ENCODE assay signal across 18 cellular contexts in the genomic region with DNA sequence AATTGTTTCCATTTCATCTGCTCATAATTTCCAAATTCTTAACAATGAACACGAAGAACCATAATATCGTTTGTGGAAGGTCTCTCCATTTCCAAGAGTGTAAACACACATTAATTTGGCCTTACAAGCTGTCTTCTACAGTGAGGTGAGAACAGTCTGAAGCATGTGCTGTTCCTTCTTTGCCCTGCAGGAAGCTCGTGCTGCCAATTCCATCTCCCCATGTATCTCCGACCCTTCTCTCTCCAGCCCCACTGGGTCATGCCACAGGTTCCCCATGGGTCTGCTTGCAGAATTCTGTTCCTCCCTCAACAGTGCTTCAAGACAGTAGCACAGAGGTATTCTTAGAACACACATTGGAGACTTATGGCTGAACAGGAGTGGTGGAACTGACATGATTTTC.
DNase-seq lines count a peak whose midpoint lies in the region; ATAC-seq, FAIRE-seq and TF ChIP-seq lines count a peak whose summit lies in the region.
"Had no signal": no experiment of that assay in that cellular context is flagged by ENCODE, and none has a peak within 500 bp of the region (broad histone marks: within the 10 kb centered on the region; RNA-seq: fewer than 3 reads in every experiment).

No MANE protein-coding gene starts in this region.

- BruUV-seq in IMR-90 (replicated peaks; lab: Mats Ljungman, UMichigan): no TSS peak

- no peaks in the 10 kb centered on the region for H3K27me3 Mint-ChIP-seq in activated naive CD4-positive, alpha-beta T cell treated with anti-CD3 and anti-CD28 coated beads for 36 hours (ENCODE audit: low read depth)
- no peaks in the 10 kb centered on the region for H3K27me3 Mint-ChIP-seq in activated naive CD4-positive, alpha-beta T cell treated with anti-CD3 and anti-CD28 coated beads, Interleukin-2, amount 10 ng/mL, durations not matched to agents 7 days and 5 days
- H3K27me3 Mint-ChIP-seq in dendritic cell treated with granulocyte-macrophage colony-stimulating factor and Interleukin-4, amounts not matched to agents 40 ng/mL and 50 ng/mL, for 4 days: no peaks in the 10 kb centered on the region

- peak overlapping the region; percentile 42 for H3K18ac ChIP-seq in IMR-90 (ENCODE audit: low read depth, low read length)

- no peak for TF ChIP-seq POLR2A in IMR-90 (IDR thresholded peaks at IDR 0.05; ENCODE audit: low read depth, low read length)

- H2AK9ac ChIP-seq in IMR-90 (replicated peaks; ENCODE audit: low read depth, low read length, poor library complexity): peak overlapping the region; percentile 7

- H3K4me2 ChIP-seq in IMR-90 (ENCODE audit: low read depth, low read length): no peak overlapping the region
- no peak overlapping the region for H3K4me2 ChIP-seq in smooth muscle cell
- H3K4me2 ChIP-seq: SK-N-SH had no signal

- H3K36me3 Mint-ChIP-seq in activated naive CD4-positive, alpha-beta T cell treated with anti-CD3 and anti-CD28 coated beads for 36 hours (ENCODE audit: low read depth): peaks cover 42% of the 10 kb centered on the region
- peaks cover 68% of the 10 kb centered on the region for H3K36me3 Mint-ChIP-seq in activated naive CD4-positive, alpha-beta T cell treated with anti-CD3 and anti-CD28 coated beads, Interleukin-2, amount 10 ng/mL, durations not matched to agents 7 days and 5 days
- H3K36me3 Mint-ChIP-seq in dendritic cell treated with granulocyte-macrophage colony-stimulating factor and Interleukin-4, amounts not matched to agents 40 ng/mL and 50 ng/mL, for 4 days (ENCODE audit: low read depth): peaks cover 70% of the 10 kb centered on the region

- H3K4me1 ChIP-seq in IMR-90 (ENCODE audit: control insufficient read depth, insufficient read depth, low read length): peaks cover 32% of the 10 kb centered on the region
- peaks cover 8% of the 10 kb centered on the region for H3K4me1 ChIP-seq in smooth muscle cell (ENCODE audit: low read depth)

- H3K27ac ChIP-seq in IMR-90 (ENCODE audit: insufficient read depth, low read length) (peak overlapping the region; percentile 5; the same call in 1 of the 2 replicates), smooth muscle cell (ENCODE audit: low read depth) (peak overlapping the region; percentile 100)

- peak overlapping the region in 1 of 2 experiments; percentile 55; a peak in 3 of 4 replicates for H4K8ac ChIP-seq in IMR-90 (ENCODE audit: low read depth in 2 of 2, low read length in 2 of 2)

- intact Hi-C loops in activated naive CD4-positive, alpha-beta T cell treated with anti-CD3 and anti-CD28 coated beads for 36 hours (cut with micrococcal nuclease): no loop called here
- intact Hi-C loops in IMR-90 (cut with micrococcal nuclease): no loop called here
- intact Hi-C loops in dendritic cell treated with granulocyte-macrophage colony-stimulating factor and Interleukin-4, amounts not matched to agents 40 ng/mL and 50 ng/mL, for 4 days (cut with micrococcal nuclease): no loop called here

- H3K79me1 ChIP-seq in IMR-90 (ENCODE audit: low read depth in 1 of 2, low read length in 2 of 2): peaks cover 31 to 85% of the 10 kb centered on the region in 2 experiments

- H2BK5ac ChIP-seq in IMR-90 (ENCODE audit: low read depth, low read length, poor library complexity, severe bottlenecking): no peak overlapping the region

- H3K4ac ChIP-seq in IMR-90 (ENCODE audit: low read depth, low read length): peak overlapping the region; percentile 54

- TF ChIP-seq CTCF in IMR-90 (conservative IDR thresholded peaks at IDR 0.05; ENCODE audit: low read depth, low read length): no peak
- no peak for TF ChIP-seq CTCF in smooth muscle cell (IDR thresholded peaks at IDR 0.05; ENCODE audit: borderline replicate concordance, insufficient read depth, poor library complexity, severe bottlenecking)
- TF ChIP-seq CTCF in D721Med (IDR thresholded peaks at IDR 0.05; ENCODE audit: insufficient read depth, missing control alignments): no peak

- peak overlapping the region; percentile 8; the same call in 1 of the 3 replicates for H2BK15ac ChIP-seq in IMR-90 (ENCODE audit: low read depth, low read length)

- H3K9me1 ChIP-seq in IMR-90 (ENCODE audit: insufficient read depth, low read length): peaks cover 38% of the 10 kb centered on the region

- peaks cover 98% of the 10 kb centered on the region for H3K79me2 ChIP-seq in smooth muscle cell (ENCODE audit: low read depth)

- no CpG with 5 or more reads among the region's 4 CpGs for WGBS in IMR-90 (ENCODE audit: extremely low coverage in 2 of 2, insufficient read length in 1 of 2), 2 experiments
- WGBS in smooth muscle cell (ENCODE audit: low lambda C conversion rate): 87% methylated on average over 4 of the region's 4 CpGs

- dilution Hi-C loops in IMR-90 (cut with HindIII; ENCODE audit: low sequenced_read_pairs, unreplicated experiment): no loop called here

- peak overlapping the region; percentile 47; the same call in 1 of the 2 replicates for H3K14ac ChIP-seq in IMR-90 (replicated peaks; ENCODE audit: low read depth, low read length)

- no peak overlapping the region for H2BK20ac ChIP-seq in IMR-90 (ENCODE audit: low read depth, low read length)

- H3K4me3 ChIP-seq in IMR-90 (ENCODE audit: insufficient read depth, low read depth, low read length) (no peak overlapping the region), smooth muscle cell (no peak overlapping the region)
- H3K4me3 ChIP-seq: thoracic aorta had no signal

- H3K36me3 ChIP-seq in IMR-90 (ENCODE audit: control insufficient read depth, insufficient read depth, low read length): peaks cover 27% of the 10 kb centered on the region
- H3K36me3 ChIP-seq in smooth muscle cell (ENCODE audit: low read depth): peaks cover 6% of the 10 kb centered on the region

- H3K9ac ChIP-seq in IMR-90 (ENCODE audit: low read depth, low read length) (no peak overlapping the region), smooth muscle cell (ENCODE audit: low read depth) (no peak overlapping the region)
- H3K9ac ChIP-seq: SK-N-SH had no signal

- H3K4me1 Mint-ChIP-seq in activated naive CD4-positive, alpha-beta T cell treated with anti-CD3 and anti-CD28 coated beads for 36 hours (ENCODE audit: low read depth): peaks cover 48% of the 10 kb centered on the region
- peaks cover 59% of the 10 kb centered on the region for H3K4me1 Mint-ChIP-seq in activated naive CD4-positive, alpha-beta T cell treated with anti-CD3 and anti-CD28 coated beads, Interleukin-2, amount 10 ng/mL, durations not matched to agents 7 days and 5 days
- peaks cover 61% of the 10 kb centered on the region for H3K4me1 Mint-ChIP-seq in dendritic cell treated with granulocyte-macrophage colony-stimulating factor and Interleukin-4, amounts not matched to agents 40 ng/mL and 50 ng/mL, for 4 days (ENCODE audit: low read depth)

- in situ Hi-C loops in IMR-90 (cut with MboI; ENCODE audit: low sequenced_read_pairs): no loop called here

- H3K9me3 Mint-ChIP-seq in activated naive CD4-positive, alpha-beta T cell treated with anti-CD3 and anti-CD28 coated beads for 36 hours: no peaks in the 10 kb centered on the region
- no peaks in the 10 kb centered on the region for H3K9me3 Mint-ChIP-seq in activated naive CD4-positive, alpha-beta T cell treated with anti-CD3 and anti-CD28 coated beads, Interleukin-2, amount 10 ng/mL, durations not matched to agents 7 days and 5 days
- no peaks in the 10 kb centered on the region for H3K9me3 Mint-ChIP-seq in dendritic cell treated with granulocyte-macrophage colony-stimulating factor and Interleukin-4, amounts not matched to agents 40 ng/mL and 50 ng/mL, for 4 days

- H2BK120ac ChIP-seq in IMR-90 (ENCODE audit: low read depth, low read length): peak overlapping the region; percentile 5; the same call in 1 of the 2 replicates

- H4K91ac ChIP-seq in IMR-90 (ENCODE audit: insufficient read depth, low read depth, low read length): 0 out of 2 replicates have a peak overlapping the region, but pooled peaks have one; percentile 9

- POLR2A ChIA-PET in IMR-90 (lab: Charles Lee; ENCODE audit: unreplicated experiment): no interaction called here

- CTCF ChIA-PET in activated naive CD4-positive, alpha-beta T cell treated with anti-CD3 and anti-CD28 coated beads for 36 hours (lab: Charles Lee): interaction anchor here (0.5 kb wide), 1 partner anchor 9 kb away, joined by 4 read pairs; no protein-coding TSS in a partner anchor
- CTCF ChIA-PET in activated naive CD4-positive, alpha-beta T cell treated with anti-CD3 and anti-CD28 coated beads, Interleukin-2, amount 10 ng/mL, durations not matched to agents 7 days and 5 days (lab: Charles Lee): interaction anchor here (1.4 to 1.5 kb wide), 2 partner anchors 12 kb away, joined by 3 to 6 read pairs; no protein-coding TSS in a partner anchor
- CTCF ChIA-PET in IMR-90 (lab: Yijun Ruan, JAX): interaction anchor here (1.4 kb wide), 1 partner anchor 59 kb away, joined by 5 read pairs; no protein-coding TSS in a partner anchor

- H3K27ac Mint-ChIP-seq in activated naive CD4-positive, alpha-beta T cell treated with anti-CD3 and anti-CD28 coated beads for 36 hours: no peak overlapping the region
- no peak overlapping the region for H3K27ac Mint-ChIP-seq in activated naive CD4-positive, alpha-beta T cell treated with anti-CD3 and anti-CD28 coated beads, Interleukin-2, amount 10 ng/mL, durations not matched to agents 7 days and 5 days
- H3K27ac Mint-ChIP-seq in dendritic cell treated with granulocyte-macrophage colony-stimulating factor and Interleukin-4, amounts not matched to agents 40 ng/mL and 50 ng/mL, for 4 days: peak overlapping the region; percentile 2

- peak overlapping the region; percentile 3; the same call in 1 of the 2 replicates for H2AK5ac ChIP-seq in IMR-90 (ENCODE audit: low read depth, low read length)

- H3K4me3 Mint-ChIP-seq in activated naive CD4-positive, alpha-beta T cell treated with anti-CD3 and anti-CD28 coated beads for 36 hours: peak overlapping the region; percentile 34
- no peak overlapping the region for H3K4me3 Mint-ChIP-seq in activated naive CD4-positive, alpha-beta T cell treated with anti-CD3 and anti-CD28 coated beads, Interleukin-2, amount 10 ng/mL, durations not matched to agents 7 days and 5 days
- H3K4me3 Mint-ChIP-seq in dendritic cell treated with granulocyte-macrophage colony-stimulating factor and Interleukin-4, amounts not matched to agents 40 ng/mL and 50 ng/mL, for 4 days: no peak overlapping the region

- peaks cover 15% of the 10 kb centered on the region for H4K20me1 ChIP-seq in IMR-90 (ENCODE audit: insufficient read depth, low read length)
- H4K20me1 ChIP-seq in smooth muscle cell (ENCODE audit: low read depth): peaks cover 6% of the 10 kb centered on the region

- no peak for TF ChIP-seq RAD21 in IMR-90 (IDR thresholded peaks at IDR 0.05; ENCODE audit: low read length)

- H3K23ac ChIP-seq in IMR-90 (ENCODE audit: low read depth, low read length): peak overlapping the region; percentile 77

- FAIRE-seq in D721Med (lab: Jason Lieb, UNC): no peak
- FAIRE-seq: astrocyte had no signal

- H3K9me3 ChIP-seq in IMR-90 (ENCODE audit: control insufficient read depth, insufficient read depth, low read length) (peaks cover 2% of the 10 kb centered on the region), smooth muscle cell (replicated peaks; ENCODE audit: low read depth) (no peaks in the 10 kb centered on the region)
- H3K9me3 ChIP-seq: SK-N-SH, thoracic aorta had no signal

- H2AFZ ChIP-seq in IMR-90 (replicated peaks; ENCODE audit: low read length, poor library complexity) (no peak overlapping the region), smooth muscle cell (ENCODE audit: low read depth) (no peak overlapping the region)

- H3K27me3 ChIP-seq in IMR-90 (ENCODE audit: control insufficient read depth, insufficient read depth, low read length): no peaks in the 10 kb centered on the region
- H3K27me3 ChIP-seq in smooth muscle cell (ENCODE audit: low read depth): no peaks in the 10 kb centered on the region

- 0 out of 2 replicates have a peak overlapping the region, but pooled peaks have one; percentile 22 for H4K5ac ChIP-seq in IMR-90 (ENCODE audit: low read depth, low read length)

- DNase-seq in activated naive CD4-positive, alpha-beta T cell treated with anti-CD3 and anti-CD28 coated beads for 36 hours: no peak
- DNase-seq in activated naive CD4-positive, alpha-beta T cell treated with anti-CD3 and anti-CD28 coated beads, Interleukin-2, amount 10 ng/mL, durations not matched to agents 7 days and 5 days: no peak
- no peak for DNase-seq in IMR-90
- no peak for DNase-seq in smooth muscle cell (lab: John Stamatoyannopoulos, UW; ENCODE audit: unreplicated experiment)
- no peak for DNase-seq in NCI-H510A (lab: John Stamatoyannopoulos, UW)
- no peak for DNase-seq in D721Med (ENCODE audit: insufficient read length, low spot score)
- DNase-seq in NCI-H2081 (lab: John Stamatoyannopoulos, UW): no peak
- DNase-seq: activated CD4-positive, alpha-beta T cell treated with anti-CD3 and anti-CD28 coated beads for 4 hours; effector memory CD4-positive, alpha-beta T cell; NCI-H1105; NCI-H2107; NCI-H524; nucleus accumbens; SK-N-SH; stimulated activated CD4-positive, alpha-beta T cell treated with anti-CD3 and anti-CD28 coated beads, Interleukin-12 subunit alpha, Interleukin-12 subunit beta, amount 100 ng/mL, for 4 hours had no signal

- peaks cover 75% of the 10 kb centered on the region for H3F3A ChIP-seq in smooth muscle cell (ENCODE audit: low read depth)

- ATAC-seq in IMR-90 (ENCODE audit: low read depth): no peak

- H3K56ac ChIP-seq in IMR-90 (ENCODE audit: extremely low read depth, insufficient read depth, low read length): no peak overlapping the region
